In the genomic region with DNA sequence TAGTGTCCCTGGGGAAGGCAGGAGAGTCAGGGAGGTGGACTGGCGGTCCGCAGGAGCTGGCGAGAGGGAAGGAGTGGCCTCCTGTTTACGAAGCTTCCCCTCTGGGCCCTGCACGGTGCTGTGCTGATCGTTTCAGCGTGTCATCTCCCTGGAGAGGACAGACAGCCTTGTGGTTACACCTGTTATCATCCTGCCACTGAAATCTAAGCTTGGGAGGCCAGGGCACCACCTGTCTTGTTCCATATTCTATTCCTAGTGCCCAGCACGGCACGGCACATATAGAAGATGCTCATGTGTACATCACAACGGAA, we compare ENCODE assay signal across 21 cellular contexts. TPM values are rescaled to one million over a fixed set of nuclear protein-coding genes. Genes with fewer than 3 reads are reported as not detected.
A peak's percentile ranks its signal among the peaks of the same experiment; 100 is the strongest.
DNase-seq lines count a peak whose midpoint lies in the region; ATAC-seq and TF ChIP-seq lines count a peak whose summit lies in the region.
"Had no signal": no experiment of that assay in that cellular context is flagged by ENCODE, and none has a peak within 500 bp of the region (broad histone marks: within the 10 kb centered on the region; RNA-seq: fewer than 3 reads in every experiment).

No MANE protein-coding gene starts in this region.

- peaks cover 0 to 13% of the 10 kb centered on the region in 2 experiments; a peak in 1 of 4 replicates for H3K79me1 ChIP-seq in IMR-90 (ENCODE audit: low read depth in 1 of 2, low read length in 2 of 2)

- peaks cover 8% of the 10 kb centered on the region for H3K4me1 ChIP-seq in IMR-90 (ENCODE audit: control insufficient read depth, insufficient read depth, low read length)
- H3K4me1 ChIP-seq in vagina, result peaks cover 62% of the 10 kb centered on the region
- no peaks in the 10 kb centered on the region for H3K4me1 ChIP-seq in HAP-1

- no TSS peak for BruUV-seq in IMR-90 (replicated peaks; lab: Mats Ljungman, UMichigan)

- H3K4me3 Mint-ChIP-seq in naive B cell, result peak overlapping the region in 5 of 8 donors; percentile 3 to 79 (median 59)
- H3K4me3 Mint-ChIP-seq: CD8-positive, alpha-beta T cell; T-cell had no signal

- H3K27me3 Mint-ChIP-seq in naive B cell, result no peaks in the 10 kb centered on the region
- H3K27me3 Mint-ChIP-seq: T-cell had no signal

- H3K9me3 ChIP-seq in IMR-90 (ENCODE audit: control insufficient read depth, insufficient read depth, low read length) (no peaks in the 10 kb centered on the region), vagina (no peaks in the 10 kb centered on the region), HAP-1 (no peaks in the 10 kb centered on the region)
- H3K9me3 ChIP-seq: BE2C had no signal

- no peak overlapping the region for H3K14ac ChIP-seq in IMR-90 (replicated peaks; ENCODE audit: low read depth, low read length)

- no peak overlapping the region for H2BK20ac ChIP-seq in IMR-90 (ENCODE audit: low read depth, low read length)

- H3K23ac ChIP-seq in IMR-90 (ENCODE audit: low read depth, low read length), result no peak overlapping the region

- ATAC-seq in IMR-90 (ENCODE audit: low read depth) (no peak), naive B cell (ENCODE audit: low read depth in 2 of 2) (peak; percentile 70 to 79), GM18498 (IDR thresholded peaks at IDR 0.05; ENCODE audit: unreplicated experiment) (no peak)
- ATAC-seq: CD8-positive, alpha-beta T cell; HepG2; Panc1; Right ventricle myocardium inferior; T-cell had no signal

- CTCF ChIA-PET in IMR-90 (lab: Yijun Ruan, JAX) (no interaction called here), RWPE1 (lab: Yijun Ruan, JAX) (no interaction called here)

- H3K36me3 ChIP-seq in IMR-90 (ENCODE audit: control insufficient read depth, insufficient read depth, low read length), result peaks cover 30% of the 10 kb centered on the region
- H3K36me3 ChIP-seq in vagina, result peaks cover 0 to 22% of the 10 kb centered on the region in 2 donors
- H3K36me3 ChIP-seq in HAP-1 (replicated peaks), result peaks cover 4% of the 10 kb centered on the region; the same call in 1 of the 2 replicates

- no peak overlapping the region for H3K4ac ChIP-seq in IMR-90 (ENCODE audit: low read depth, low read length)

- H3K9me1 ChIP-seq in IMR-90 (ENCODE audit: insufficient read depth, low read length), result peaks cover 5% of the 10 kb centered on the region; the same call in 1 of the 2 replicates

- no peak overlapping the region for H2BK5ac ChIP-seq in IMR-90 (ENCODE audit: low read depth, low read length, poor library complexity, severe bottlenecking)

- H3K4me1 Mint-ChIP-seq in naive B cell, result peaks cover 28 to 38% (median 32%) of the 10 kb centered on the region in 3 donors

- H4K91ac ChIP-seq in IMR-90 (ENCODE audit: insufficient read depth, low read depth, low read length), result no peak overlapping the region

- no peaks in the 10 kb centered on the region for H3K27me3 ChIP-seq in IMR-90 (ENCODE audit: control insufficient read depth, insufficient read depth, low read length)
- H3K27me3 ChIP-seq in vagina, result no peaks in the 10 kb centered on the region
- H3K27me3 ChIP-seq in HAP-1 (ENCODE audit: low read depth), result no peaks in the 10 kb centered on the region
- H3K27me3 ChIP-seq: BE2C had no signal

- no peaks in the 10 kb centered on the region for H4K20me1 ChIP-seq in IMR-90 (ENCODE audit: insufficient read depth, low read length)

- H3K27ac Mint-ChIP-seq in naive B cell, result peak overlapping the region; percentile 56 to 92 (median 84)
- H3K27ac Mint-ChIP-seq: CD8-positive, alpha-beta T cell; T-cell had no signal

- no peak for DNase-seq in IMR-90
- DNase-seq in RWPE1 (ENCODE audit: low spot score), result no peak
- no peak for DNase-seq in naive B cell
- no peak for DNase-seq in vagina (ENCODE audit: extremely low spot score in 2 of 2)
- DNase-seq in NCI-H2107 treated with DMSO at 0.1 percent for 48 hours (lab: John Stamatoyannopoulos, UW; ENCODE audit: unreplicated experiment), result no peak
- DNase-seq in HAP-1 (ENCODE audit: low spot score in 2 of 2), result no peak
- DNase-seq: ACHN; BE2C; CD8-positive, alpha-beta T cell; GF-D8; Kasumi-1; NCI-H1417 treated with DMSO at 0.1 percent for 48 hours; NCI-H1930; NCI-H510A treated with DMSO at 0.1 percent for 48 hours; NCI-H82; T-cell had no signal

- H2AK9ac ChIP-seq in IMR-90 (replicated peaks; ENCODE audit: low read depth, low read length, poor library complexity), result peak overlapping the region; percentile 70

- H3K9ac ChIP-seq in IMR-90 (ENCODE audit: low read depth, low read length), result no peak overlapping the region

- no peak overlapping the region for H3K4me2 ChIP-seq in IMR-90 (ENCODE audit: low read depth, low read length)

- H3K9me3 Mint-ChIP-seq in naive B cell, result no peaks in the 10 kb centered on the region
- H3K9me3 Mint-ChIP-seq: CD8-positive, alpha-beta T cell; T-cell had no signal

- H3K27ac ChIP-seq in IMR-90 (ENCODE audit: insufficient read depth, low read length) (no peak overlapping the region), RWPE1 (peak overlapping the region; percentile 99), vagina (peak overlapping the region; percentile 20)
- H3K27ac ChIP-seq: SK-N-MC had no signal

- H2AK5ac ChIP-seq in IMR-90 (ENCODE audit: low read depth, low read length), result no peak overlapping the region

- TF ChIP-seq POLR2A in IMR-90 (IDR thresholded peaks at IDR 0.05; ENCODE audit: low read depth, low read length), result no peak
- no peak for TF ChIP-seq POLR2A in vagina (IDR thresholded peaks at IDR 0.05)

- intact Hi-C loops in IMR-90 (cut with micrococcal nuclease) (no loop called here), vagina (cut with DNase I) (no loop called here)

- no peak overlapping the region for H2BK15ac ChIP-seq in IMR-90 (ENCODE audit: low read depth, low read length)

- dilution Hi-C loops in IMR-90 (cut with HindIII; ENCODE audit: low sequenced_read_pairs, unreplicated experiment), result no loop called here

- in situ Hi-C loops in IMR-90 (cut with MboI; ENCODE audit: low sequenced_read_pairs) (no loop called here), HAP-1 (cut with MboI; ENCODE audit: low sequenced_read_pairs) (no loop called here)

- H3K36me3 Mint-ChIP-seq in naive B cell, result peaks cover 4 to 18% of the 10 kb centered on the region in 2 donors

- POLR2A ChIA-PET in IMR-90 (lab: Charles Lee; ENCODE audit: unreplicated experiment) (no interaction called here), RWPE1 (lab: Yijun Ruan, JAX; ENCODE audit: low non-redundant PET) (no interaction called here)

- H3K18ac ChIP-seq in IMR-90 (ENCODE audit: low read depth, low read length), result no peak overlapping the region

- WGBS in IMR-90 (ENCODE audit: extremely low coverage in 2 of 2, insufficient read length in 1 of 2), 2 experiments, result 91% methylated on average over 5 of the region's 10 CpGs; no CpG with 5 or more reads in 1 of the 2 experiments

- no peak for TF ChIP-seq RAD21 in IMR-90 (IDR thresholded peaks at IDR 0.05; ENCODE audit: low read length)

- no peak overlapping the region for H3K4me3 ChIP-seq in IMR-90 (ENCODE audit: insufficient read depth, low read depth, low read length)
- H3K4me3 ChIP-seq in vagina, result no peak overlapping the region
- no peak overlapping the region for H3K4me3 ChIP-seq in HAP-1
- H3K4me3 ChIP-seq: SK-N-MC had no signal

- no peak overlapping the region for H2AFZ ChIP-seq in IMR-90 (replicated peaks; ENCODE audit: low read length, poor library complexity)

- H4K8ac ChIP-seq in IMR-90 (ENCODE audit: low read depth in 2 of 2, low read length in 2 of 2), result no peak overlapping the region

- H2BK120ac ChIP-seq in IMR-90 (ENCODE audit: low read depth, low read length), result no peak overlapping the region

- TF ChIP-seq CTCF in IMR-90 (conservative IDR thresholded peaks at IDR 0.05; ENCODE audit: low read depth, low read length), result no peak
- TF ChIP-seq CTCF in RWPE1 (conservative IDR thresholded peaks at IDR 0.05; ENCODE audit: low read depth), result no peak
- TF ChIP-seq CTCF in vagina (IDR thresholded peaks at IDR 0.05), result no peak

- H4K5ac ChIP-seq in IMR-90 (ENCODE audit: low read depth, low read length), result no peak overlapping the region

- H3K56ac ChIP-seq in IMR-90 (ENCODE audit: extremely low read depth, insufficient read depth, low read length), result no peak overlapping the region

TF ChIP-seq in IMR-90, 13 proteins besides CTCF, POLR2A, EP300 and RAD21 (continues in another document):
- TF ChIP-seq CHD1 (IDR thresholded peaks at IDR 0.05; ENCODE audit: low read depth, low read length), result no peak
- TF ChIP-seq SMC3 (IDR thresholded peaks at IDR 0.05; ENCODE audit: low read depth, low read length), result no peak
- TF ChIP-seq RCOR1 (IDR thresholded peaks at IDR 0.05; ENCODE audit: insufficient replicate concordance, low read length), result no peak
- no peak for TF ChIP-seq CEBPB (IDR thresholded peaks at IDR 0.05; ENCODE audit: low read depth, low read length)

RNA-seq across cellular contexts. Expression of gene WDR81, which starts 8.5 kb away (rescaled TPM):
- total RNA-seq in IMR-90 (2012; rRNA removed) (3.0 and 3.9 TPM in 2 replicates), vagina (57.2 TPM)
- polyA plus RNA-seq in IMR-90 (2012; rRNA removed) (8.4 and 10.4 TPM in 2 replicates), naive B cell (ENCODE audit: low read depth in 6 of 6) (10 to 100 TPM in 3 of 6 donors, 1 to 10 TPM in 3; 2.1 to 19.1 (median 9.9) TPM)
- 4.5 and 7.7 TPM in 2 replicates for polyA plus RNA-seq in IMR-90 (2012; cell fraction: cytosol; rRNA removed)
- 21.3 and 52.6 TPM in 2 replicates for polyA plus RNA-seq in IMR-90 (2012; cell fraction: nucleus; rRNA removed; ENCODE audit: low replicate concordance)

RNA-seq across cellular contexts. Expression of gene SERPINF2, which starts 9.7 kb away (rescaled TPM):
- total RNA-seq in IMR-90 (2012; rRNA removed) (not detected in 2 replicates), vagina (23.8 TPM)
- polyA plus RNA-seq in IMR-90 (2012; rRNA removed) (not detected in 2 replicates), naive B cell (ENCODE audit: low read depth in 6 of 6) (under 1 TPM in 3 of 6 donors, not detected in 3; 0.25 to 0.59 (median 0.40) TPM)
- 0.02 TPM in 1 of 2 replicates, not detected in the other for polyA plus RNA-seq in IMR-90 (2012; cell fraction: cytosol; rRNA removed)
- 0.08 and 0.17 TPM in 2 replicates for polyA plus RNA-seq in IMR-90 (2012; cell fraction: nucleus; rRNA removed; ENCODE audit: low replicate concordance)

RNA-seq across cellular contexts. Expression of gene TLCD2, which starts 22.8 kb away (rescaled TPM):
- total RNA-seq in IMR-90 (2012; rRNA removed) (0.72 and 0.83 TPM in 2 replicates), vagina (10.8 TPM)
- polyA plus RNA-seq in IMR-90 (2012; rRNA removed) (0.67 and 1.2 TPM in 2 replicates), naive B cell (ENCODE audit: low read depth in 6 of 6) (not detected)
- polyA plus RNA-seq in IMR-90 (2012; cell fraction: cytosol; rRNA removed), result 0.49 and 0.75 TPM in 2 replicates
- polyA plus RNA-seq in IMR-90 (2012; cell fraction: nucleus; rRNA removed; ENCODE audit: low replicate concordance), result 0.75 and 2.1 TPM in 2 replicates

RNA-seq across cellular contexts. Expression of gene SERPINF1, which starts 28.9 kb away (rescaled TPM):
- total RNA-seq in IMR-90 (2012; rRNA removed) (11.7 and 15.6 TPM in 2 replicates), vagina (1,040 TPM)
- polyA plus RNA-seq in IMR-90 (2012; rRNA removed) (90.2 and 94.3 TPM in 2 replicates), naive B cell (ENCODE audit: low read depth in 6 of 6) (10 to 100 TPM in 1 of 6 donors, 1 to 10 TPM in 5; 1.3 to 15.3 (median 5.4) TPM)
- 104 and 232 TPM in 2 replicates for polyA plus RNA-seq in IMR-90 (2012; cell fraction: cytosol; rRNA removed)
- 61.8 and 102 TPM in 2 replicates for polyA plus RNA-seq in IMR-90 (2012; cell fraction: nucleus; rRNA removed; ENCODE audit: low replicate concordance)

RNA-seq across cellular contexts. Expression of gene PRPF8, which starts 48.3 kb away (rescaled TPM):
- 113 and 141 TPM in 2 replicates for total RNA-seq in IMR-90 (2012; rRNA removed)
- polyA plus RNA-seq in IMR-90 (2012; rRNA removed), result 160 and 167 TPM in 2 replicates
- polyA plus RNA-seq in IMR-90 (2012; cell fraction: cytosol; rRNA removed), result 63.5 and 106 TPM in 2 replicates
- polyA plus RNA-seq in IMR-90 (2012; cell fraction: nucleus; rRNA removed; ENCODE audit: low replicate concordance), result 249 and 303 TPM in 2 replicates
- polyA plus RNA-seq in naive B cell (ENCODE audit: low read depth in 6 of 6), result 100 to 1,000 TPM in 5 of 6 donors, 10 to 100 TPM in 1; 54.2 to 184 (median 139) TPM
- 247 TPM for total RNA-seq in vagina

Comparison
In these comparisons a context has a peak if more than half of its experiments do, and no peak if none do; other contexts are left out.
1. ATAC-seq: peak in naive B cell (2 of 2); none in IMR-90 (single experiment) and GM18498 (single experiment).
2. RNA of gene WDR81, which starts 8.5 kb away (total RNA-seq): 57.2 TPM in vagina (single experiment); 3.0 to 3.9 TPM in IMR-90; every median in the first group is over 10 times any median in the second.
3. RNA of gene SERPINF2, which starts 9.7 kb away (total RNA-seq): 23.8 TPM in vagina (single experiment); not detected in IMR-90; every median in the first group is over 10 times any median in the second.